In genomic region chr4:104494822-104495559, GRCh38 we compare ENCODE assay signal across 8 cellular contexts. TPM values are rescaled to one million over a fixed set of nuclear protein-coding genes. Genes with fewer than 3 reads are reported as not detected.
DNase-seq lines count a peak whose midpoint lies in the region; ATAC-seq and TF ChIP-seq lines count a peak whose summit lies in the region.

TSS of gene CXXC4 (minus strand) at chr4:104494894. CDS start at chr4:104491802, 3,092 bp downstream.

- POLR2A ChIA-PET in CD4-positive, alpha-beta T cell (lab: Charles Lee): no interaction called here

- DNase-seq in CD4-positive, alpha-beta T cell: peak in 1 of 10 experiments; percentile 6
- DNase-seq in M059J (ENCODE audit: low read depth) (peak; percentile 19), SK-N-DZ (ENCODE audit: low spot score) (peak; percentile 95), cerebellar cortex (ENCODE audit: low spot score) (peak; percentile 85), middle frontal gyrus (ENCODE audit: extremely low spot score, low spot score) (no peak)
- no peak for DNase-seq in stimulated activated effector memory CD8-positive, alpha-beta T cell treated with anti-CD3 and anti-CD28 coated beads, Interleukin-12 subunit alpha, Interleukin-12 subunit beta, amount 100 ng/mL, for 72 hours (ENCODE audit: low spot score in 2 of 2)

- H3K27ac Mint-ChIP-seq in CD4-positive, alpha-beta T cell: no peak within 1 kb of the TSS
- H3K27ac Mint-ChIP-seq in stimulated activated effector memory CD8-positive, alpha-beta T cell treated with anti-CD3 and anti-CD28 coated beads, Interleukin-12 subunit alpha, Interleukin-12 subunit beta, amount 100 ng/mL, for 72 hours: peak within 1 kb of the TSS; percentile 23

- CTCF ChIA-PET in CD4-positive, alpha-beta T cell (lab: Charles Lee): no interaction called here

- peaks cover 36% of the 10 kb centered on the region for H3K27me3 ChIP-seq in CD4-positive, alpha-beta T cell (ENCODE audit: control insufficient read depth, insufficient read depth, low read length)
- H3K27me3 ChIP-seq in layer of hippocampus (ENCODE audit: control insufficient read depth, insufficient read depth, low read length): no peaks in the 10 kb centered on the region

- H3K36me3 Mint-ChIP-seq in CD4-positive, alpha-beta T cell (ENCODE audit: low read depth): no peaks in the 10 kb centered on the region
- H3K36me3 Mint-ChIP-seq in stimulated activated effector memory CD8-positive, alpha-beta T cell treated with anti-CD3 and anti-CD28 coated beads, Interleukin-12 subunit alpha, Interleukin-12 subunit beta, amount 100 ng/mL, for 72 hours: no peaks in the 10 kb centered on the region

- H3K9me3 ChIP-seq in CD4-positive, alpha-beta T cell (ENCODE audit: control insufficient read depth, low read length): no peaks in the 10 kb centered on the region

- peaks cover 72% of the 10 kb centered on the region for H3K27me3 Mint-ChIP-seq in CD4-positive, alpha-beta T cell

- no peak within 1 kb of the TSS for H3K27ac ChIP-seq in CD4-positive, alpha-beta T cell (ENCODE audit: low read depth, low read length)
- H3K27ac ChIP-seq in layer of hippocampus (ENCODE audit: low read depth, low read length): peak within 1 kb of the TSS; percentile 87

- intact Hi-C loops in CD4-positive, alpha-beta T cell (cut with DNase I, micrococcal nuclease): no loop called here

- H3K4me1 Mint-ChIP-seq in CD4-positive, alpha-beta T cell (ENCODE audit: low read depth): peaks cover 42% of the 10 kb centered on the region
- H3K4me1 Mint-ChIP-seq in stimulated activated effector memory CD8-positive, alpha-beta T cell treated with anti-CD3 and anti-CD28 coated beads, Interleukin-12 subunit alpha, Interleukin-12 subunit beta, amount 100 ng/mL, for 72 hours: peaks cover 44% of the 10 kb centered on the region

- peak within 1 kb of the TSS; percentile 46 for H3K4me3 Mint-ChIP-seq in CD4-positive, alpha-beta T cell
- H3K4me3 Mint-ChIP-seq in stimulated activated effector memory CD8-positive, alpha-beta T cell treated with anti-CD3 and anti-CD28 coated beads, Interleukin-12 subunit alpha, Interleukin-12 subunit beta, amount 100 ng/mL, for 72 hours: peak within 1 kb of the TSS; percentile 80

- ATAC-seq in CD4-positive, alpha-beta T cell (ENCODE audit: poor library complexity): no peak
- ATAC-seq in GM19395 (IDR thresholded peaks at IDR 0.05; ENCODE audit: unreplicated experiment): peak; percentile 24
- ATAC-seq in stimulated activated effector memory CD8-positive, alpha-beta T cell treated with anti-CD3 and anti-CD28 coated beads, Interleukin-12 subunit alpha, Interleukin-12 subunit beta, amount 100 ng/mL, for 72 hours: peak; percentile 45

- TF ChIP-seq CTCF in CD4-positive, alpha-beta T cell (IDR thresholded peaks at IDR 0.05): no peak

- H3K9me3 Mint-ChIP-seq in CD4-positive, alpha-beta T cell: no peaks in the 10 kb centered on the region
- H3K9me3 Mint-ChIP-seq in stimulated activated effector memory CD8-positive, alpha-beta T cell treated with anti-CD3 and anti-CD28 coated beads, Interleukin-12 subunit alpha, Interleukin-12 subunit beta, amount 100 ng/mL, for 72 hours: no peaks in the 10 kb centered on the region

RNA-seq across cellular contexts. Expression of gene CXXC4, which starts in this region (rescaled TPM):
- total RNA-seq in CD4-positive, alpha-beta T cell: not detected
- not detected in 2 replicates for total RNA-seq in M059J (2014; rRNA removed; shearing (Covaris generic))
- 12.5 and 14.0 TPM in 2 replicates for polyA plus RNA-seq in SK-N-DZ (2014; cell fraction: cytosol; rRNA removed)
- polyA plus RNA-seq in SK-N-DZ (2014; cell fraction: nucleus; rRNA removed): 18.8 and 45.3 TPM in 2 replicates

Comparison
In these comparisons a context has a peak if more than half of its experiments do, and no peak if none do; other contexts are left out.
1. Peak in DNase-seq in M059J; RNA of the gene not detected or under 1 TPM.
2. DNase-seq: peak in SK-N-DZ (single experiment) and cerebellar cortex (single experiment); none in stimulated activated effector memory CD8-positive, alpha-beta T cell treated with anti-CD3 and anti-CD28 coated beads, Interleukin-12 subunit alpha, Interleukin-12 subunit beta, amount 100 ng/mL, for 72 hours (0 of 2) and middle frontal gyrus (single experiment).